In genomic region chr16:20430480-20430879, GRCh38 we compare ENCODE assay signal across 14 cellular contexts. TPM values are rescaled to one million over a fixed set of nuclear protein-coding genes. Genes with fewer than 3 reads are reported as not detected.
"Had no signal": no experiment of that assay in that cellular context is flagged by ENCODE, and none has a peak within 500 bp of the region (broad histone marks: within the 10 kb centered on the region; RNA-seq: fewer than 3 reads in every experiment).

No MANE protein-coding gene starts in this region.

RNA-seq across cellular contexts. Expression of gene ACSM2A, which starts 20.8 kb away (rescaled TPM):
- total RNA-seq: stomach, suprapubic skin, temporal lobe, thoracic aorta, tibial nerve, transverse colon, upper lobe of right lung, ureter, urinary bladder, uterus, vagina had no signal

RNA-seq across cellular contexts. Expression of gene PDILT, which starts 25.9 kb away (rescaled TPM):
- total RNA-seq: subcutaneous adipose tissue, suprapubic skin, temporal lobe, thoracic aorta, thyroid gland, tibial nerve, transverse colon, upper lobe of left lung, upper lobe of right lung, ureter, urinary bladder, uterus, vagina had no signal
- polyA plus RNA-seq: urinary bladder had no signal
